11 cellular contexts compared by ENCODE assay signal in the genomic region with DNA sequence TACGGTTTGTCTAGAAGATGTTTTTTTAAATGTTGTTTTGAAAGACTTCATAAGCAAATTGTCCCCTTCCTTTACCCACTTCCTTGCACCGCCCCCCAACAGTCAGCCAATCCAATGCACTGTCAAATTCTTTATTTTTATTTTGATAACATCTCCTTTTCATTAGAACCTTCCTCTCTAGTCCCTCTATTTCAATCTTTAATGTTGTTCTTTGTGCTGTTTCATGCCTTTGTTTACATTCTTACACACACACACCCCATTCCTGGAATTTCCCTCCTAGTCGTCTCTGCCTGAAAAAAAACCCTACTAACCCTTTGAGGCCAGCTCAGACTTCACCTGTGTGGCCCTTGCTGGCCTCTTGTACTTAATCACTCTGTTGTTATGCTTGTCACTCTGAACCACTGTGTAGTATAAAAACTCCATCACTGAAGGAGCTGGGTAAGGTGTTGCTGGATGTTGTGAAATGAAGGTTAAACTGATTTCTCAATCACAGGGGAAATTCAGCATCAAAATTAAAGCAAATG.
DNase-seq lines count a peak whose midpoint lies in the region; ATAC-seq and TF ChIP-seq lines count a peak whose summit lies in the region.
"Had no signal": no experiment of that assay in that cellular context is flagged by ENCODE, and none has a peak within 500 bp of the region (broad histone marks: within the 10 kb centered on the region; RNA-seq: fewer than 3 reads in every experiment).

No MANE protein-coding gene starts in this region.

- no peaks in the 10 kb centered on the region for H3K27me3 Mint-ChIP-seq in mesothelial cell of epicardium (ENCODE audit: low read depth)

- ATAC-seq in GM21515 (IDR thresholded peaks at IDR 0.05; ENCODE audit: unreplicated experiment) (no peak), HG03460 (IDR thresholded peaks at IDR 0.05; ENCODE audit: unreplicated experiment) (no peak)

- TF ChIP-seq CTCF in choroid plexus epithelial cell (conservative IDR thresholded peaks at IDR 0.05; ENCODE audit: low read depth, low read length): no peak
- TF ChIP-seq CTCF in mesothelial cell of epicardium (IDR thresholded peaks at IDR 0.05; ENCODE audit: unreplicated experiment): no peak

- peaks cover 4% of the 10 kb centered on the region for H3K36me3 Mint-ChIP-seq in mesothelial cell of epicardium

- H3K9me3 Mint-ChIP-seq in mesothelial cell of epicardium: peaks cover 4% of the 10 kb centered on the region

- TF ChIP-seq EP300 in Ishikawa (IDR thresholded peaks at IDR 0.05; ENCODE audit: borderline replicate concordance): peak; percentile 55; the same call in 1 of the 2 replicates

- peaks cover 9% of the 10 kb centered on the region for H3K4me1 Mint-ChIP-seq in mesothelial cell of epicardium

- H3K27ac Mint-ChIP-seq in mesothelial cell of epicardium: peak overlapping the region; percentile 86

- H3K4me3 ChIP-seq in choroid plexus epithelial cell (ENCODE audit: low read depth, low read length): no peak overlapping the region
- H3K4me3 ChIP-seq: ovary had no signal

- TF ChIP-seq RAD21 in Ishikawa (IDR thresholded peaks at IDR 0.05; ENCODE audit: low read depth): no peak; the same call in 1 of the 2 replicates

- H3K4me3 Mint-ChIP-seq in mesothelial cell of epicardium: no peak overlapping the region

- DNase-seq in Daoy (ENCODE audit: low read depth) (peak; percentile 94), choroid plexus epithelial cell (ENCODE audit: low read depth) (peak; percentile 82), mesothelial cell of epicardium (ENCODE audit: low spot score in 2 of 2, unreplicated experiment in 2 of 2) (no peak), NCI-H345 (lab: John Stamatoyannopoulos, UW) (no peak), Kasumi-1 (lab: John Stamatoyannopoulos, UW) (no peak)
- DNase-seq: activated CD4-positive, alpha-beta T cell treated with anti-CD3 and anti-CD28 coated beads, Interleukin-2, amount 50 U/mL, for 1 hour; NCI-H2081 treated with DMSO at 0.1 percent for 48 hours; ovary had no signal

TF ChIP-seq in Ishikawa, 13 proteins besides CTCF, POLR2A, EP300 and RAD21:
- TF ChIP-seq CEBPB (IDR thresholded peaks at IDR 0.05) (peak; percentile 41; the same call in 1 of the 2 replicates), YY1 (IDR thresholded peaks at IDR 0.05; ENCODE audit: low read depth) (no peak), EGR1 (IDR thresholded peaks at IDR 0.05) (no peak), TEAD4 (IDR thresholded peaks at IDR 0.05) (peak; percentile 92), FOXM1 (IDR thresholded peaks at IDR 0.05; ENCODE audit: borderline replicate concordance, low read depth) (0 out of 2 replicates have a peak, but pooled peaks have one; percentile 10), TCF12 (IDR thresholded peaks at IDR 0.05; ENCODE audit: low read depth) (peak; percentile 36; the same call in 1 of the 2 replicates), TAF1 (IDR thresholded peaks at IDR 0.05; ENCODE audit: low read depth) (no peak), CREB1 (IDR thresholded peaks at IDR 0.05; ENCODE audit: low read depth) (no peak), MAX (IDR thresholded peaks at IDR 0.05) (no peak)

Comparison
In these comparisons a context has a peak if more than half of its experiments do, and no peak if none do; other contexts are left out.
1. DNase-seq: peak in Daoy (single experiment) and choroid plexus epithelial cell (single experiment); none in mesothelial cell of epicardium (0 of 2), NCI-H345 (single experiment) and Kasumi-1 (0 of 2).